In genomic region chr14:94447986-94448808, GRCh38 we compare ENCODE assay signal across 17 cellular contexts. TPM values are rescaled to one million over a fixed set of nuclear protein-coding genes. Genes with fewer than 3 reads are reported as not detected.
"Had no signal": no experiment of that assay in that cellular context is flagged by ENCODE, and none has a peak within 500 bp of the region (broad histone marks: within the 10 kb centered on the region; RNA-seq: fewer than 3 reads in every experiment).

No MANE protein-coding gene starts in this region.

- H3K36me3 ChIP-seq: thoracic aorta had no signal

- H3K27me3 ChIP-seq: body of pancreas had no signal

- ATAC-seq: activated naive CD4-positive, alpha-beta T cell treated with anti-CD3 and anti-CD28 coated beads, Interleukin-2, amount 50 U/mL, for 72 hours; body of pancreas; left colon; stimulated activated naive CD8-positive, alpha-beta T cell treated with anti-CD3 and anti-CD28 coated beads, Interleukin-15, amount 100 ng/mL, for 72 hours had no signal

- H3K4me1 ChIP-seq: body of pancreas had no signal

- DNase-seq: activated effector memory CD4-positive, alpha-beta T cell treated with Interleukin-2 at 50 U/mL for 16 hours; amniotic stem cell; cortex of kidney; effector memory CD4-positive, alpha-beta T cell; left colon; stimulated activated CD4-positive, alpha-beta T cell treated with anti-CD3 and anti-CD28 coated beads, Interleukin-4, amount 100 ng/mL, for 1 hour; stimulated activated CD8-positive, alpha-beta memory T cell treated with anti-CD3 and anti-CD28 coated beads, Interleukin-4, amount 100 ng/mL, for 48 hours; stimulated activated naive CD8-positive, alpha-beta T cell treated with anti-CD3 and anti-CD28 coated beads, Interleukin-15, amount 100 ng/mL, for 72 hours had no signal

- H3K9me3 ChIP-seq: body of pancreas, thoracic aorta had no signal

- FAIRE-seq: urothelium cell line had no signal

- H3K4me3 ChIP-seq: body of pancreas, thoracic aorta had no signal

- H3K27ac ChIP-seq: body of pancreas, thoracic aorta had no signal

RNA-seq across cellular contexts. Expression of gene SERPINA11, which starts 4.4 kb away (rescaled TPM):
- total RNA-seq: activated naive CD4-positive, alpha-beta T cell treated with anti-CD3 and anti-CD28 coated beads, Interleukin-2, amount 50 U/mL, for 72 hours; body of pancreas; epithelial cell of proximal tubule; fibroblast of villous mesenchyme; left colon; natural killer cell treated with Interleukin-12 subunit alpha and Interleukin-12 subunit beta and Interleukin-15 and Interleukin-18, amount 100 ng/mL, for 72 hours; omental fat pad; T-helper 2 cell treated with Interferon-gamma antibody and Interleukin-4, amounts not matched to agents 100 ng/mL and 5 ng/mL, for 36 hours; thoracic aorta had no signal

RNA-seq across cellular contexts. Expression of gene SERPINA9, which starts 27.8 kb away (rescaled TPM):
- total RNA-seq: activated naive CD4-positive, alpha-beta T cell treated with anti-CD3 and anti-CD28 coated beads, Interleukin-2, amount 50 U/mL, for 72 hours; body of pancreas; epithelial cell of proximal tubule; fibroblast of villous mesenchyme; left colon; natural killer cell treated with Interleukin-12 subunit alpha and Interleukin-12 subunit beta and Interleukin-15 and Interleukin-18, amount 100 ng/mL, for 72 hours; omental fat pad; T-helper 2 cell treated with Interferon-gamma antibody and Interleukin-4, amounts not matched to agents 100 ng/mL and 5 ng/mL, for 36 hours had no signal

RNA-seq across cellular contexts. Expression of gene SERPINA1, which starts 59.8 kb away (rescaled TPM):
- total RNA-seq: fibroblast of villous mesenchyme had no signal
